In the genomic region with DNA sequence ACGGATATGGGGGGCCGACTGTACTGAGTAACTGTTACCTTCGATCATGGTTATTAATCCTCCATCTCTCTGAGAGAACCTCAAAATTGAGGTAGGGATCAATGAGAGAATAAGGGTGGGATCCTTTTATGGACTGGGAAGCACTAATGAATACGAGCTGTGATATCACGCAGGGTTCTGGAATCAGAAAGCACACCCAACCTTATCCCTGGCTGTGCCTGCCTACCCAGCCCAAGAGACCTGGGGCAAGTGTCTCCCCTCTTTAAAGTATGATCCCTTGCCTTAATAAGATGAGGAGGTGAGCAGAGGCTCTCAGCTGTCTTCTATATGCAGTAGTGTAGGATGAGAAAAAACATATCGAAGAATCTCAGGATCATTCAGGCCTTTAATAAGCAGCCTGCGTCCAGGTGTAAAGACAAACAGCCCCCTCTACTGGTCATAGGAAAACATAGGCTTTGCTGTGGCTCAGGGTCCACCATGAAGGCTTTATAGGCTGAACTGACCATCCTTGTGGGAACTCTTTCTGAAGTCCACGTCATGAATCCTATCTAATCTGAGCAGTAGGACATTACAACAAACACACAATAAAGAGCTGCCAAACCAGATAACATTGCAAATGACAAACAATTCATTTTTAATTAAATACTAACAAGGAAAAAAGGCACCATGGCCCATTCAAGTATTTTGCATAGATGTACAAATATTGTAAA, we compare ENCODE assay signal across 8 cellular contexts. TPM values are rescaled to one million over a fixed set of nuclear protein-coding genes. Genes with fewer than 3 reads are reported as not detected.
DNase-seq lines count a peak whose midpoint lies in the region; ATAC-seq, FAIRE-seq and TF ChIP-seq lines count a peak whose summit lies in the region.

No MANE protein-coding gene starts in this region.

- H3K9me1 ChIP-seq in K562 (ENCODE audit: control insufficient read depth, insufficient read depth, low read length) = no peaks in the 10 kb centered on the region

- H3K4me2 ChIP-seq in K562 (ENCODE audit: insufficient read depth, low read length) = no peak overlapping the region

- POLR2A ChIA-PET in K562 (lab: Yijun Ruan, JAX) = no interaction called here

- H3K79me2 ChIP-seq in K562 (ENCODE audit: control insufficient read depth, insufficient read depth, low read length) = no peaks in the 10 kb centered on the region

- CTCF ChIA-PET in K562 (lab: Yijun Ruan, JAX; ENCODE audit: low intra/inter-chr PET ratio) = interaction anchor here (0.6 to 2.1 kb wide), 7 partner anchors 45 to 242 kb away, joined by 3 to 12 read pairs (median 4); no protein-coding TSS in a partner anchor

- no TSS peak for BruUV-seq in K562 (replicated peaks; lab: Mats Ljungman, UMichigan)

- no peaks in the 10 kb centered on the region for H3K27me3 ChIP-seq in GM06990 (replicated peaks; ENCODE audit: control insufficient read depth, insufficient read depth, low read length)
- H3K27me3 ChIP-seq in NT2/D1 (ENCODE audit: insufficient read depth, insufficient read length) = no peaks in the 10 kb centered on the region
- peaks cover 0 to 25% of the 10 kb centered on the region in 2 experiments; a peak in 3 of 5 replicates for H3K27me3 ChIP-seq in K562 (ENCODE audit: control insufficient read depth in 2 of 2, insufficient read depth in 2 of 2, low read length in 2 of 2)
- no peaks in the 10 kb centered on the region for H3K27me3 ChIP-seq in spleen (replicated peaks in 1 of 7)

- H3K27ac Mint-ChIP-seq in immature natural killer cell = no peak overlapping the region

- in situ Hi-C loops in K562 (cut with MboI) = loop anchor here (5.0 to 10.0 kb wide), 2 partner anchors 135 to 232 kb away; no protein-coding TSS in a partner anchor

- TF ChIP-seq RAD21 in K562 (CRISPR knock-in tag; conservative IDR thresholded peaks at IDR 0.05 in 1 of 2, IDR thresholded peaks at IDR 0.05 in 1 of 2) = peak; percentile 84 to 87

- DNase-seq in GM06990 (ENCODE audit: extremely low read depth, insufficient read length) (no peak), HPDE6-E6E7 (ENCODE audit: extremely low spot score) (peak; percentile 79), NT2/D1 (ENCODE audit: low read depth, low spot score) (peak; percentile 36), K562 (ENCODE audit: extremely low read depth in 1 of 4, low spot score in 3 of 4) (peak; percentile 70 to 75 (median 72)), immature natural killer cell (peak; percentile 12 to 46 (median 29)), spleen (no peak)
- DNase-seq in activated effector memory CD4-positive, alpha-beta T cell treated with anti-CD3 and anti-CD28 coated beads, Interleukin-2, amount 50 U/mL, for 16 hours = no peak

- TF ChIP-seq POLR2A in K562 (conservative IDR thresholded peaks at IDR 0.05) (no peak), spleen (IDR thresholded peaks at IDR 0.05) (no peak)

- TF ChIP-seq CTCF in GM06990 (IDR thresholded peaks at IDR 0.05; ENCODE audit: insufficient read depth, low read length, poor library complexity, severe bottlenecking) (peak; percentile 75), K562 (IDR thresholded peaks at IDR 0.05 in 2 of 3, conservative IDR thresholded peaks at IDR 0.05 in 1 of 3; ENCODE audit: insufficient read depth in 2 of 3, low read depth in 1 of 3, low read length in 3 of 3) (peak; percentile 71 to 92 (median 80)), spleen (IDR thresholded peaks at IDR 0.05 in 8 of 11, conservative IDR thresholded peaks at IDR 0.05 in 3 of 11) (peak in 10 of 11 experiments; percentile 41 to 82 (median 70))

- peaks cover 12% of the 10 kb centered on the region for H3K36me3 ChIP-seq in GM06990 (ENCODE audit: control insufficient read depth, insufficient read depth, low read length)
- peaks cover 51% of the 10 kb centered on the region for H3K36me3 ChIP-seq in NT2/D1 (ENCODE audit: insufficient read depth, insufficient read length, low read length)
- H3K36me3 ChIP-seq in K562 (ENCODE audit: control insufficient read depth, insufficient read depth, low read length) = no peaks in the 10 kb centered on the region
- peaks cover 0 to 98% (median 24%) of the 10 kb centered on the region in 6 donors for H3K36me3 ChIP-seq in spleen

- no peak overlapping the region for H3K4me3 ChIP-seq in GM06990 (replicated peaks; ENCODE audit: low read depth, low read length)
- H3K4me3 ChIP-seq in NT2/D1 (ENCODE audit: insufficient read length, low read depth) = no peak overlapping the region
- no peak overlapping the region for H3K4me3 ChIP-seq in K562
- H3K4me3 ChIP-seq in spleen = no peak overlapping the region

- no peaks in the 10 kb centered on the region for H3K4me1 Mint-ChIP-seq in immature natural killer cell

- no peak for TF ChIP-seq EP300 in K562 (IDR thresholded peaks at IDR 0.05; ENCODE audit: low read length)

- H3K4me3 Mint-ChIP-seq in immature natural killer cell = no peak overlapping the region

- H3K9ac ChIP-seq in NT2/D1 (ENCODE audit: insufficient read length, low read depth) = no peak overlapping the region
- H3K9ac ChIP-seq in K562 (ENCODE audit: insufficient read depth in 1 of 2, low read depth in 2 of 2, low read length in 2 of 2) = no peak overlapping the region

- H3K36me3 Mint-ChIP-seq in immature natural killer cell = no peaks in the 10 kb centered on the region

- H2AFZ ChIP-seq in K562 (ENCODE audit: low read depth, low read length) = no peak overlapping the region

- intact Hi-C loops in K562 (cut with micrococcal nuclease) (loop anchor here (1.0 to 5.0 kb wide), 7 partner anchors 44 to 328 kb away; a partner anchor contains a TSS), spleen (cut with DNase I; ENCODE audit: low total_unique reads) (loop anchor here (10.0 kb wide), 1 partner anchor 132 kb away; a partner anchor contains a TSS)

- no peaks in the 10 kb centered on the region for H3K9me3 Mint-ChIP-seq in immature natural killer cell

- H3K27me3 Mint-ChIP-seq in immature natural killer cell (ENCODE audit: low read depth in 3 of 3) = no peaks in the 10 kb centered on the region

- H3K9me3 ChIP-seq in NT2/D1 (ENCODE audit: insufficient read depth, low read length) (no peaks in the 10 kb centered on the region), K562 (replicated peaks; ENCODE audit: control insufficient read depth, insufficient read depth, low read depth, low read length) (no peaks in the 10 kb centered on the region), spleen (no peaks in the 10 kb centered on the region)

- no peaks in the 10 kb centered on the region for H4K20me1 ChIP-seq in K562 (replicated peaks; ENCODE audit: control insufficient read depth, insufficient read depth, low read length)

- peak; percentile 87 for FAIRE-seq in A204.1 (lab: Jason Lieb, UNC)
- peak; percentile 94 for FAIRE-seq in K562 (lab: Jason Lieb, UNC)

- peak; percentile 95 for ATAC-seq in K562

- no peak overlapping the region for H3K27ac ChIP-seq in K562 (ENCODE audit: extremely low read depth, low read depth, low read length)
- peak overlapping the region in 1 of 8 donors; percentile 58 for H3K27ac ChIP-seq in spleen

- WGBS in K562 (ENCODE audit: insufficient coverage, low coverage, missing lambda C conversion rate) = 24% methylated on average over 8 of the region's 8 CpGs
- WGBS in spleen, 5 donors = 70 to 81% (median 75%) methylated on average over 8 of the region's 8 CpGs

- peaks cover 11% of the 10 kb centered on the region for H3K4me1 ChIP-seq in NT2/D1 (ENCODE audit: insufficient read depth, insufficient read length)
- H3K4me1 ChIP-seq in K562 (replicated peaks in 1 of 2; ENCODE audit: control insufficient read depth in 2 of 2, insufficient read depth in 2 of 2, low read length in 2 of 2) = no peaks in the 10 kb centered on the region; a peak in 1 of 5 replicates
- peaks cover 5 to 67% (median 21%) of the 10 kb centered on the region in 6 donors for H3K4me1 ChIP-seq in spleen

TF ChIP-seq in K562, 482 proteins besides CTCF, POLR2A, EP300 and RAD21 (continues in another document):
- TF ChIP-seq RCOR1 (IDR thresholded peaks at IDR 0.05; ENCODE audit: borderline replicate concordance in 1 of 2, low read depth in 2 of 2, low read length in 2 of 2) = 0 out of 4 replicates have a peak, but pooled peaks of 1 of the 2 experiments have one; percentile 31
- TF ChIP-seq CBX5 (IDR thresholded peaks at IDR 0.05; ENCODE audit: borderline replicate concordance, low read depth) = no peak
- TF ChIP-seq CBFA2T3 (IDR thresholded peaks at IDR 0.05) = 0 out of 2 replicates have a peak, but pooled peaks have one; percentile 5
- no peak for TF ChIP-seq IFI16 (CRISPR knock-in tag; IDR thresholded peaks at IDR 0.05)
- peak; percentile 47; the same call in 1 of the 2 replicates for TF ChIP-seq JUND (IDR thresholded peaks at IDR 0.05; ENCODE audit: borderline replicate concordance, low read depth, low read length)
- TF ChIP-seq JUND (tag; IDR thresholded peaks at IDR 0.05; ENCODE audit: borderline replicate concordance, low read depth, low read length) = no peak; the same call in 2 of the 3 replicates
- TF ChIP-seq ATF1 (CRISPR knock-in tag; IDR thresholded peaks at IDR 0.05) = no peak
- TF ChIP-seq ATF1 (tag; IDR thresholded peaks at IDR 0.05) = peak; percentile 41; the same call in 1 of the 2 replicates
- TF ChIP-seq MTA3 (IDR thresholded peaks at IDR 0.05; ENCODE audit: borderline replicate concordance) = no peak
- no peak for TF ChIP-seq CBFB (CRISPR knock-in tag; IDR thresholded peaks at IDR 0.05)
- 0 out of 2 replicates have a peak, but pooled peaks have one; percentile 28 for TF ChIP-seq MAFK (IDR thresholded peaks at IDR 0.05; ENCODE audit: low read length)
- no peak for TF ChIP-seq NRF1 (conservative IDR thresholded peaks at IDR 0.05 in 1 of 2, IDR thresholded peaks at IDR 0.05 in 1 of 2)
- no peak for TF ChIP-seq SMARCE1 (IDR thresholded peaks at IDR 0.05)

RNA-seq across cellular contexts. Expression of a gene that starts 16.8 kb away (rescaled TPM):
- total RNA-seq in K562 (2011; cell fraction: chromatin; rRNA removed; ENCODE audit: low replicate concordance) = not detected in 2 replicates
- total RNA-seq in K562 (2011; cell fraction: nucleolus; rRNA removed) = not detected in 2 replicates
- not detected in 2 replicates for total RNA-seq in K562 (2011; cell fraction: nucleoplasm; rRNA removed)
- not detected in 2 replicates for total RNA-seq in K562 (2014; rRNA removed)
- not detected in 2 replicates for total RNA-seq in K562 (2014; rRNA removed; fragmentation: Illumina TruSeq; extraction: Trizol)
- not detected in 2 replicates for total RNA-seq in K562 (2015; rRNA removed; fragmentation: Illumina TruSeq; extraction: Trizol)
- total RNA-seq in K562 (2021) = not detected in 2 replicates
- not detected in 2 replicates for polyA plus RNA-seq in K562 (2011; rRNA removed)
- not detected in 2 replicates for polyA plus RNA-seq in K562 (2011; cell fraction: cytosol; rRNA removed)
- not detected in 2 replicates for polyA plus RNA-seq in K562 (2011; cell fraction: nucleus; rRNA removed)
- not detected in 2 replicates for polyA plus RNA-seq in K562 (2012)
- polyA plus RNA-seq in K562 (2014; fragmentation: Illumina TruSeq; extraction: Trizol) = not detected in 2 replicates
- polyA plus RNA-seq in K562 (2014; fragmentation: Nextera tagmentation; extraction: Ambion mirVana) = not detected
- not detected in 2 replicates for polyA plus RNA-seq in K562 (2014; rRNA removed)
- polyA minus RNA-seq in K562 (2011; rRNA and poly(A)+ RNA removed) = not detected in 2 replicates
- not detected in 2 replicates for polyA minus RNA-seq in K562 (2011; cell fraction: cytosol; rRNA and poly(A)+ RNA removed)
- not detected in 2 replicates for polyA minus RNA-seq in K562 (2011; cell fraction: nucleus; rRNA and poly(A)+ RNA removed)
- polyA plus RNA-seq in immature natural killer cell = not detected
- under 1 TPM in 6 of 7 donors, not detected in 1; 0.34 to 0.73 (median 0.47) TPM for total RNA-seq in spleen
- under 1 TPM; 0.19 to 0.49 (median 0.39) TPM for polyA plus RNA-seq in spleen

Comparison
In these comparisons a context has a peak if more than half of its experiments do, and no peak if none do; other contexts are left out.
1. DNase-seq: peak in HPDE6-E6E7 (single experiment), NT2/D1 (single experiment), K562 (4 of 4) and immature natural killer cell (3 of 3); none in GM06990 (single experiment), spleen (single experiment) and activated effector memory CD4-positive, alpha-beta T cell treated with anti-CD3 and anti-CD28 coated beads, Interleukin-2, amount 50 U/mL, for 16 hours (single experiment).
2. Peak in every context shown above with its lines, with median percentiles within 50 percentile points of each other: CTCF ChIP-seq.